Comparison of ENCODE assay signal across 1 cellular context in the genomic region with DNA sequence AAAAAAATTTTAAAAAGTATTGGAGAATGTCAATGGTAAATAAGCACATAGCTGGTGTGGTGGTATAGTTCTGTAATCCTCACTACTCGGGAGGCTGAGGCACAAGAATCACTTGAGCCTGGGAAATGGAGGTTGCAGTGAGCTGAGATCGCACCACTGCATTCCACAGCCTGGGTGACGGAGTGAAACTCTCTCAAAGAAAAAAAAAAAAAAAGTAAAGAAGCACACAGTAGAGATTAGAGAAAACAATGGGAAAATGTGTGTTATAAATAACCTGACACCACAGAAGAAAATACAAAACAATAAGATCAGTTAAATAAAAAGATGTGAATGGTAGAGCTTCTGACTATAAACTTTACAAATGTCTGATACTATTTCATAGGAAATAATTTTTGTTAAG.
TF ChIP-seq lines count a peak whose summit lies in the region.

No MANE protein-coding gene starts in this region.

TF ChIP-seq in K562, 482 proteins besides CTCF, POLR2A, EP300 and RAD21 (continued from another document):
- TF ChIP-seq ZNF384 (IDR thresholded peaks at IDR 0.05; ENCODE audit: low read depth, low read length) (no peak), KLF16 (IDR thresholded peaks at IDR 0.05) (no peak), NR2C1 (IDR thresholded peaks at IDR 0.05) (no peak), NR2C1 (tag; IDR thresholded peaks at IDR 0.05) (no peak), DDX20 (tag; IDR thresholded peaks at IDR 0.05; ENCODE audit: low read depth) (no peak), NCOA6 (IDR thresholded peaks at IDR 0.05) (no peak), FOXA3 (CRISPR knock-in tag; conservative IDR thresholded peaks at IDR 0.05 in 1 of 2, IDR thresholded peaks at IDR 0.05 in 1 of 2) (no peak), WHSC1 (IDR thresholded peaks at IDR 0.05; ENCODE audit: low read length) (no peak), KDM2B (CRISPR knock-in tag; IDR thresholded peaks at IDR 0.05) (no peak), SIN3B (IDR thresholded peaks at IDR 0.05; ENCODE audit: low read depth) (no peak), ELF4 (CRISPR knock-in tag; IDR thresholded peaks at IDR 0.05) (no peak), ZNF785 (CRISPR knock-in tag; IDR thresholded peaks at IDR 0.05) (no peak), MYNN (IDR thresholded peaks at IDR 0.05) (no peak), MYNN (CRISPR knock-in tag; IDR thresholded peaks at IDR 0.05) (no peak), SIX5 (IDR thresholded peaks at IDR 0.05; ENCODE audit: borderline replicate concordance in 1 of 2, insufficient read depth in 1 of 2, low read depth in 1 of 2, low read length in 2 of 2) (no peak), ESRRA (IDR thresholded peaks at IDR 0.05; ENCODE audit: borderline replicate concordance, low read depth) (no peak), SMAD1 (IDR thresholded peaks at IDR 0.05; ENCODE audit: low read depth, low read length, partially characterized antibody) (no peak)
- TF ChIP-seq, protein P1, sequence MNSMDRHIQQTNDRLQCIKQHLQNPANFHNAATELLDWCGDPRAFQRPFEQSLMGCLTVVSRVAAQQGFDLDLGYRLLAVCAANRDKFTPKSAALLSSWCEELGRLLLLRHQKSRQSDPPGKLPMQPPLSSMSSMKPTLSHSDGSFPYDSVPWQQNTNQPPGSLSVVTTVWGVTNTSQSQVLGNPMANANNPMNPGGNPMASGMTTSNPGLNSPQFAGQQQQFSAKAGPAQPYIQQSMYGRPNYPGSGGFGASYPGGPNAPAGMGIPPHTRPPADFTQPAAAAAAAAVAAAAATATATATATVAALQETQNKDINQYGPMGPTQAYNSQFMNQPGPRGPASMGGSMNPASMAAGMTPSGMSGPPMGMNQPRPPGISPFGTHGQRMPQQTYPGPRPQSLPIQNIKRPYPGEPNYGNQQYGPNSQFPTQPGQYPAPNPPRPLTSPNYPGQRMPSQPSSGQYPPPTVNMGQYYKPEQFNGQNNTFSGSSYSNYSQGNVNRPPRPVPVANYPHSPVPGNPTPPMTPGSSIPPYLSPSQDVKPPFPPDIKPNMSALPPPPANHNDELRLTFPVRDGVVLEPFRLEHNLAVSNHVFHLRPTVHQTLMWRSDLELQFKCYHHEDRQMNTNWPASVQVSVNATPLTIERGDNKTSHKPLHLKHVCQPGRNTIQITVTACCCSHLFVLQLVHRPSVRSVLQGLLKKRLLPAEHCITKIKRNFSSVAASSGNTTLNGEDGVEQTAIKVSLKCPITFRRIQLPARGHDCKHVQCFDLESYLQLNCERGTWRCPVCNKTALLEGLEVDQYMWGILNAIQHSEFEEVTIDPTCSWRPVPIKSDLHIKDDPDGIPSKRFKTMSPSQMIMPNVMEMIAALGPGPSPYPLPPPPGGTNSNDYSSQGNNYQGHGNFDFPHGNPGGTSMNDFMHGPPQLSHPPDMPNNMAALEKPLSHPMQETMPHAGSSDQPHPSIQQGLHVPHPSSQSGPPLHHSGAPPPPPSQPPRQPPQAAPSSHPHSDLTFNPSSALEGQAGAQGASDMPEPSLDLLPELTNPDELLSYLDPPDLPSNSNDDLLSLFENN (IDR thresholded peaks at IDR 0.05; ENCODE audit: low read depth in 2 of 2, low read length in 2 of 2): no peak
- TF ChIP-seq, protein P2, sequence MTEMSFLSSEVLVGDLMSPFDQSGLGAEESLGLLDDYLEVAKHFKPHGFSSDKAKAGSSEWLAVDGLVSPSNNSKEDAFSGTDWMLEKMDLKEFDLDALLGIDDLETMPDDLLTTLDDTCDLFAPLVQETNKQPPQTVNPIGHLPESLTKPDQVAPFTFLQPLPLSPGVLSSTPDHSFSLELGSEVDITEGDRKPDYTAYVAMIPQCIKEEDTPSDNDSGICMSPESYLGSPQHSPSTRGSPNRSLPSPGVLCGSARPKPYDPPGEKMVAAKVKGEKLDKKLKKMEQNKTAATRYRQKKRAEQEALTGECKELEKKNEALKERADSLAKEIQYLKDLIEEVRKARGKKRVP (CRISPR knock-in tag; IDR thresholded peaks at IDR 0.05): no peak
- TF ChIP-seq, protein P3, sequence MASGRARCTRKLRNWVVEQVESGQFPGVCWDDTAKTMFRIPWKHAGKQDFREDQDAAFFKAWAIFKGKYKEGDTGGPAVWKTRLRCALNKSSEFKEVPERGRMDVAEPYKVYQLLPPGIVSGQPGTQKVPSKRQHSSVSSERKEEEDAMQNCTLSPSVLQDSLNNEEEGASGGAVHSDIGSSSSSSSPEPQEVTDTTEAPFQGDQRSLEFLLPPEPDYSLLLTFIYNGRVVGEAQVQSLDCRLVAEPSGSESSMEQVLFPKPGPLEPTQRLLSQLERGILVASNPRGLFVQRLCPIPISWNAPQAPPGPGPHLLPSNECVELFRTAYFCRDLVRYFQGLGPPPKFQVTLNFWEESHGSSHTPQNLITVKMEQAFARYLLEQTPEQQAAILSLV (tag; IDR thresholded peaks at IDR 0.05): no peak
- TF ChIP-seq, protein P4, sequence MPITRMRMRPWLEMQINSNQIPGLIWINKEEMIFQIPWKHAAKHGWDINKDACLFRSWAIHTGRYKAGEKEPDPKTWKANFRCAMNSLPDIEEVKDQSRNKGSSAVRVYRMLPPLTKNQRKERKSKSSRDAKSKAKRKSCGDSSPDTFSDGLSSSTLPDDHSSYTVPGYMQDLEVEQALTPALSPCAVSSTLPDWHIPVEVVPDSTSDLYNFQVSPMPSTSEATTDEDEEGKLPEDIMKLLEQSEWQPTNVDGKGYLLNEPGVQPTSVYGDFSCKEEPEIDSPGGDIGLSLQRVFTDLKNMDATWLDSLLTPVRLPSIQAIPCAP (CRISPR knock-in tag; IDR thresholded peaks at IDR 0.05; ENCODE audit: borderline replicate concordance): no peak
